In genomic region chr7:158345731-158346130, GRCh38 we compare ENCODE assay signal across 31 cellular contexts.
"Had no signal": no experiment of that assay in that cellular context is flagged by ENCODE, and none has a peak within 500 bp of the region (broad histone marks: within the 10 kb centered on the region; RNA-seq: fewer than 3 reads in every experiment).

No MANE protein-coding gene starts in this region.

- DNase-seq: central memory CD4-positive, alpha-beta T cell; effector CD8-positive, alpha-beta T cell; erythroblast; esophagus squamous epithelium; foreskin melanocyte; glutamatergic neuron; heart right ventricle; hippocampal formation; midbrain; naive thymus-derived CD4-positive, alpha-beta T cell; nephron progenitor cell; nucleus accumbens; retina; right lobe of liver; stimulated activated CD4-positive, alpha-beta T cell treated with anti-CD3 and anti-CD28 coated beads, Interleukin-2, amount 100 ng/mL, for 24 hours; stimulated activated CD4-positive, alpha-beta T cell treated with anti-CD3 and anti-CD28 coated beads, Interleukin-4, amount 100 ng/mL, for 24 hours; stimulated activated naive CD4-positive, alpha-beta T cell treated with Interleukin-2 at 50 U/mL for 16 hours; stomach; upper lobe of right lung; uterus had no signal

- H3K4me3 Mint-ChIP-seq: memory B cell; naive thymus-derived CD4-positive, alpha-beta T cell; nephron progenitor cell; stimulated activated effector memory CD8-positive, alpha-beta T cell treated with anti-CD3 and anti-CD28 coated beads, Interleukin-12 subunit alpha, Interleukin-12 subunit beta, amount 100 ng/mL, for 72 hours had no signal

- H3K36me3 ChIP-seq: esophagus squamous epithelium, heart right ventricle, ovary, right lobe of liver, stomach, thoracic aorta, tibial nerve, upper lobe of right lung, uterus had no signal

- H3K4me1 Mint-ChIP-seq: nephron progenitor cell had no signal

- H3K27me3 ChIP-seq: dorsolateral prefrontal cortex, esophagus squamous epithelium, ovary, right lobe of liver, stomach, tibial nerve, upper lobe of right lung, uterus had no signal

- FAIRE-seq: colon, endometrium, islet of Langerhans had no signal

- H3K4me1 ChIP-seq: esophagus squamous epithelium, heart right ventricle, right lobe of liver, stomach, tibial nerve, upper lobe of right lung, uterus had no signal

- H3K36me3 Mint-ChIP-seq: memory B cell had no signal

- ATAC-seq: heart right ventricle; naive thymus-derived CD4-positive, alpha-beta T cell; right lobe of liver; stimulated activated effector memory CD8-positive, alpha-beta T cell treated with anti-CD3 and anti-CD28 coated beads, Interleukin-12 subunit alpha, Interleukin-12 subunit beta, amount 100 ng/mL, for 72 hours; upper lobe of right lung had no signal

- H3K9me3 ChIP-seq: esophagus squamous epithelium, ovary, right lobe of liver, stomach, thoracic aorta, upper lobe of right lung, uterus had no signal

- H3K27ac ChIP-seq: dorsolateral prefrontal cortex, esophagus squamous epithelium, heart right ventricle, ovary, right lobe of liver, stomach, thoracic aorta, tibial nerve, upper lobe of right lung, uterus had no signal

- H3K4me3 ChIP-seq: dorsolateral prefrontal cortex, esophagus squamous epithelium, heart right ventricle, lung, ovary, right lobe of liver, smooth muscle cell, stomach, thoracic aorta, tibial nerve, upper lobe of right lung, uterus had no signal

- H3K27ac Mint-ChIP-seq: memory B cell; naive thymus-derived CD4-positive, alpha-beta T cell; nephron progenitor cell; stimulated activated effector memory CD8-positive, alpha-beta T cell treated with anti-CD3 and anti-CD28 coated beads, Interleukin-12 subunit alpha, Interleukin-12 subunit beta, amount 100 ng/mL, for 72 hours had no signal
